ENCODE assay signal across 8 cellular contexts in the genomic region with DNA sequence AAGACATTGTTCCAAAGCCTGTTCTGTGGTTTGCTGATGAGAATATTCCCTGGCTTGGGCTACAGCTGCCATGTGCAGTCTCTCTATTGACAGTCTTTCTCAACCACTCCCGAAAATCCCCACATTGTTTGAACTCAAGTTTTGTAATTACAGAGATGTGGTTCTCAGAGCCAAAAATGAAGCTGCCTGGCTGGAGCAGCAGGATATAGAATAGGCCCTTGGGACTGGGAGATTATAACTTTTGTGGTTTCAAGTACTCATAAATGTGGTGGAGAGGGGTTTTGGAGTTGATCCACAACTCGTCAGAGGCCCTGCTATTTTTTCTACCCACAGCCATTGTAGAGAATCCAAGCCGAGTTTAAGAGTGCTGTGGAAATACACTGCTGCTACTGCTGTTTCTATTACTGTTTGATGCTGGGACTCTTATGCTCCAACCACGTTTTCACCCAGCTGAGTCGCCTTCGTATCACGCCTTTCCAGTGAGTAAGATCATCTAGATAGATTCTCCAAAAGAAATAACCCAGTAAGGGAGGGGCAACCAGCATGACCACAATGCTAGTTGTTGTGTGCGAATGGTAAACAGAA. TPM values are rescaled to one million over a fixed set of nuclear protein-coding genes. Genes with fewer than 3 reads are reported as not detected.
DNase-seq lines count a peak whose midpoint lies in the region; ATAC-seq and TF ChIP-seq lines count a peak whose summit lies in the region.

No MANE protein-coding gene starts in this region.

- no peak for ATAC-seq in activated CD8-positive, alpha-beta T cell treated with anti-CD3 and anti-CD28 coated beads for 36 hours
- ATAC-seq in activated CD8-positive, alpha-beta T cell treated with anti-CD3 and anti-CD28 coated beads, Interleukin-2, amount 10 ng/mL, durations not matched to agents 7 days and 5 days: no peak
- no peak for ATAC-seq in stimulated activated memory B cell treated with anti-CD40 and anti-IgM and Interleukin-4, amounts not matched to agents 10 μg/mL and 1 μg/mL and 100 μg/mL, for 72 hours

- H3K4me3 ChIP-seq in fibroblast of mammary gland (ENCODE audit: control insufficient read depth, low read depth, low read length) (no peak overlapping the region), stomach (no peak overlapping the region), BE2C (ENCODE audit: low read depth, low read length) (no peak overlapping the region)

- H3K36me3 ChIP-seq in stomach: no peaks in the 10 kb centered on the region
- H3K36me3 ChIP-seq in BE2C: no peaks in the 10 kb centered on the region

- H3K9me3 ChIP-seq in stomach: no peaks in the 10 kb centered on the region
- H3K9me3 ChIP-seq in BE2C: no peaks in the 10 kb centered on the region

- H3K4me1 ChIP-seq in stomach (peaks cover 0 to 2% (median 0%) of the 10 kb centered on the region in 4 donors), BE2C (no peaks in the 10 kb centered on the region)

- intact Hi-C loops in activated CD8-positive, alpha-beta T cell treated with anti-CD3 and anti-CD28 coated beads for 36 hours (cut with micrococcal nuclease): no loop called here
- intact Hi-C loops in stomach (cut with DNase I; ENCODE audit: low total_unique reads): no loop called here

- TF ChIP-seq POLR2A in stomach (IDR thresholded peaks at IDR 0.05): no peak

- no peak for TF ChIP-seq CTCF in activated CD8-positive, alpha-beta T cell treated with anti-CD3 and anti-CD28 coated beads for 36 hours (IDR thresholded peaks at IDR 0.05)
- TF ChIP-seq CTCF in fibroblast of mammary gland (conservative IDR thresholded peaks at IDR 0.05; ENCODE audit: control insufficient read depth, insufficient read depth, low read depth, low read length): no peak
- TF ChIP-seq CTCF in stomach (IDR thresholded peaks at IDR 0.05): no peak
- TF ChIP-seq CTCF in BE2C (IDR thresholded peaks at IDR 0.05; ENCODE audit: low read depth, low read length): no peak

- no peaks in the 10 kb centered on the region for H3K9me3 Mint-ChIP-seq in activated CD8-positive, alpha-beta T cell treated with anti-CD3 and anti-CD28 coated beads for 36 hours
- H3K9me3 Mint-ChIP-seq in activated CD8-positive, alpha-beta T cell treated with anti-CD3 and anti-CD28 coated beads, Interleukin-2, amount 10 ng/mL, durations not matched to agents 7 days and 5 days (ENCODE audit: insufficient read depth): no peaks in the 10 kb centered on the region
- no peaks in the 10 kb centered on the region for H3K9me3 Mint-ChIP-seq in stimulated activated memory B cell treated with anti-CD40 and anti-IgM and Interleukin-4, amounts not matched to agents 10 μg/mL and 1 μg/mL and 100 μg/mL, for 72 hours

- no peak for TF ChIP-seq EP300 in stomach (IDR thresholded peaks at IDR 0.05)

- H3K27ac ChIP-seq in stomach: peak overlapping the region in 3 of 5 donors; percentile 20 to 57 (median 27)

- no peak overlapping the region for H3K4me3 Mint-ChIP-seq in activated CD8-positive, alpha-beta T cell treated with anti-CD3 and anti-CD28 coated beads for 36 hours
- H3K4me3 Mint-ChIP-seq in activated CD8-positive, alpha-beta T cell treated with anti-CD3 and anti-CD28 coated beads, Interleukin-2, amount 10 ng/mL, durations not matched to agents 7 days and 5 days: no peak overlapping the region
- no peak overlapping the region for H3K4me3 Mint-ChIP-seq in stimulated activated memory B cell treated with anti-CD40 and anti-IgM and Interleukin-4, amounts not matched to agents 10 μg/mL and 1 μg/mL and 100 μg/mL, for 72 hours

- H3K27ac Mint-ChIP-seq in activated CD8-positive, alpha-beta T cell treated with anti-CD3 and anti-CD28 coated beads for 36 hours: no peak overlapping the region
- no peak overlapping the region for H3K27ac Mint-ChIP-seq in activated CD8-positive, alpha-beta T cell treated with anti-CD3 and anti-CD28 coated beads, Interleukin-2, amount 10 ng/mL, durations not matched to agents 7 days and 5 days
- H3K27ac Mint-ChIP-seq in stimulated activated memory B cell treated with anti-CD40 and anti-IgM and Interleukin-4, amounts not matched to agents 10 μg/mL and 1 μg/mL and 100 μg/mL, for 72 hours: no peak overlapping the region

- H3K27me3 ChIP-seq in stomach (no peaks in the 10 kb centered on the region), BE2C (no peaks in the 10 kb centered on the region)

- WGBS in stomach, 5 donors: 43 to 72% (median 51%) methylated on average over 8 of the region's 8 CpGs

- POLR2A ChIA-PET in activated CD8-positive, alpha-beta T cell treated with anti-CD3 and anti-CD28 coated beads for 36 hours (lab: Charles Lee): no interaction called here
- POLR2A ChIA-PET in activated CD8-positive, alpha-beta T cell treated with anti-CD3 and anti-CD28 coated beads, Interleukin-2, amount 10 ng/mL, durations not matched to agents 7 days and 5 days (lab: Charles Lee): no interaction called here

- peak; percentile 8 for DNase-seq in activated CD8-positive, alpha-beta T cell treated with anti-CD3 and anti-CD28 coated beads for 36 hours
- no peak for DNase-seq in activated CD8-positive, alpha-beta T cell treated with anti-CD3 and anti-CD28 coated beads, Interleukin-2, amount 10 ng/mL, durations not matched to agents 7 days and 5 days
- DNase-seq in NCI-H748 treated with DMSO at 0.1 percent for 48 hours (lab: John Stamatoyannopoulos, UW) (peak; percentile 14), fibroblast of mammary gland (ENCODE audit: low read depth) (peak; percentile 98), stomach (no peak), islet precursor cell (no peak), BE2C (no peak)

- no peaks in the 10 kb centered on the region for H3K27me3 Mint-ChIP-seq in activated CD8-positive, alpha-beta T cell treated with anti-CD3 and anti-CD28 coated beads for 36 hours
- no peaks in the 10 kb centered on the region for H3K27me3 Mint-ChIP-seq in activated CD8-positive, alpha-beta T cell treated with anti-CD3 and anti-CD28 coated beads, Interleukin-2, amount 10 ng/mL, durations not matched to agents 7 days and 5 days (ENCODE audit: low read depth)
- no peaks in the 10 kb centered on the region for H3K27me3 Mint-ChIP-seq in stimulated activated memory B cell treated with anti-CD40 and anti-IgM and Interleukin-4, amounts not matched to agents 10 μg/mL and 1 μg/mL and 100 μg/mL, for 72 hours

- CTCF ChIA-PET in activated CD8-positive, alpha-beta T cell treated with anti-CD3 and anti-CD28 coated beads for 36 hours (lab: Charles Lee): no interaction called here
- CTCF ChIA-PET in activated CD8-positive, alpha-beta T cell treated with anti-CD3 and anti-CD28 coated beads, Interleukin-2, amount 10 ng/mL, durations not matched to agents 7 days and 5 days (lab: Charles Lee): no interaction called here

- H3K36me3 Mint-ChIP-seq in activated CD8-positive, alpha-beta T cell treated with anti-CD3 and anti-CD28 coated beads for 36 hours (ENCODE audit: low read depth): no peaks in the 10 kb centered on the region
- H3K36me3 Mint-ChIP-seq in activated CD8-positive, alpha-beta T cell treated with anti-CD3 and anti-CD28 coated beads, Interleukin-2, amount 10 ng/mL, durations not matched to agents 7 days and 5 days (ENCODE audit: low read depth): no peaks in the 10 kb centered on the region
- no peaks in the 10 kb centered on the region for H3K36me3 Mint-ChIP-seq in stimulated activated memory B cell treated with anti-CD40 and anti-IgM and Interleukin-4, amounts not matched to agents 10 μg/mL and 1 μg/mL and 100 μg/mL, for 72 hours

- H3K4me1 Mint-ChIP-seq in activated CD8-positive, alpha-beta T cell treated with anti-CD3 and anti-CD28 coated beads for 36 hours (ENCODE audit: low read depth): peaks cover 32% of the 10 kb centered on the region
- no peaks in the 10 kb centered on the region for H3K4me1 Mint-ChIP-seq in activated CD8-positive, alpha-beta T cell treated with anti-CD3 and anti-CD28 coated beads, Interleukin-2, amount 10 ng/mL, durations not matched to agents 7 days and 5 days (ENCODE audit: low read depth)
- H3K4me1 Mint-ChIP-seq in stimulated activated memory B cell treated with anti-CD40 and anti-IgM and Interleukin-4, amounts not matched to agents 10 μg/mL and 1 μg/mL and 100 μg/mL, for 72 hours: peaks cover 7% of the 10 kb centered on the region

RNA-seq across cellular contexts. Expression of a gene that starts 57.1 kb away (rescaled TPM):
- total RNA-seq in activated CD8-positive, alpha-beta T cell treated with anti-CD3 and anti-CD28 coated beads for 36 hours: not detected
- not detected for total RNA-seq in activated CD8-positive, alpha-beta T cell treated with anti-CD3 and anti-CD28 coated beads, Interleukin-2, amount 10 ng/mL, durations not matched to agents 7 days and 5 days
- not detected for total RNA-seq in stomach
- not detected for polyA plus RNA-seq in stomach
- polyA plus RNA-seq in BE2C (2012; ENCODE audit: insufficient read depth, insufficient read length, low read depth): not detected

Comparison
In these comparisons a context has a peak if more than half of its experiments do, and no peak if none do; other contexts are left out.
1. DNase-seq: peak in activated CD8-positive, alpha-beta T cell treated with anti-CD3 and anti-CD28 coated beads for 36 hours (single experiment), NCI-H748 treated with DMSO at 0.1 percent for 48 hours (single experiment) and fibroblast of mammary gland (single experiment); none in activated CD8-positive, alpha-beta T cell treated with anti-CD3 and anti-CD28 coated beads, Interleukin-2, amount 10 ng/mL, durations not matched to agents 7 days and 5 days (single experiment), stomach (single experiment), islet precursor cell (single experiment) and BE2C (single experiment).